Comparison of ENCODE assay signal across 14 cellular contexts in genomic region chr7:5533821-5534367, GRCh38. TPM values are rescaled to one million over a fixed set of nuclear protein-coding genes. Genes with fewer than 3 reads are reported as not detected.
DNase-seq lines count a peak whose midpoint lies in the region; ATAC-seq and TF ChIP-seq lines count a peak whose summit lies in the region.
"Had no signal": no experiment of that assay in that cellular context is flagged by ENCODE, and none has a peak within 500 bp of the region (broad histone marks: within the 10 kb centered on the region; RNA-seq: fewer than 3 reads in every experiment).

No MANE protein-coding gene starts in this region.

- no peak for ATAC-seq in CD4-positive, CD25-positive, alpha-beta regulatory T cell (ENCODE audit: low read depth in 2 of 2)
- no peak for ATAC-seq in central memory CD8-positive, alpha-beta T cell (replicated peaks; ENCODE audit: extremely low read depth, poor library complexity, severe bottlenecking)
- ATAC-seq in HG02840 (IDR thresholded peaks at IDR 0.05; ENCODE audit: low FRiP score, unreplicated experiment) (no peak), HG03469 (IDR thresholded peaks at IDR 0.05; ENCODE audit: unreplicated experiment) (no peak)
- ATAC-seq: body of pancreas, heart right ventricle, left lung had no signal

- no peak for TF ChIP-seq CTCF in osteoblast (IDR thresholded peaks at IDR 0.05; ENCODE audit: extremely low read depth, low read depth, low read length)

- peaks cover 7% of the 10 kb centered on the region for H3K36me3 Mint-ChIP-seq in CD4-positive, CD25-positive, alpha-beta regulatory T cell
- peaks cover 27% of the 10 kb centered on the region for H3K36me3 Mint-ChIP-seq in central memory CD8-positive, alpha-beta T cell (ENCODE audit: insufficient read depth)

- peaks cover 30% of the 10 kb centered on the region for H3K79me2 ChIP-seq in osteoblast (ENCODE audit: insufficient read depth, low read length)

- H3K9me3 Mint-ChIP-seq in CD4-positive, CD25-positive, alpha-beta regulatory T cell = peaks cover 0 to 5% (median 0%) of the 10 kb centered on the region in 7 donors
- no peaks in the 10 kb centered on the region for H3K9me3 Mint-ChIP-seq in central memory CD8-positive, alpha-beta T cell

- no peaks in the 10 kb centered on the region for H3K9me3 ChIP-seq in CD4-positive, CD25-positive, alpha-beta regulatory T cell (ENCODE audit: control insufficient read depth in 2 of 2, low read length in 2 of 2)
- no peaks in the 10 kb centered on the region for H3K9me3 ChIP-seq in HUES6 (ENCODE audit: control insufficient read depth, insufficient read depth, low read depth, low read length)
- no peaks in the 10 kb centered on the region for H3K9me3 ChIP-seq in osteoblast (ENCODE audit: low read depth, low read length)
- H3K9me3 ChIP-seq: body of pancreas, heart right ventricle, left lung had no signal

- H2AFZ ChIP-seq in osteoblast (ENCODE audit: low read length) = no peak overlapping the region

- H3K4me2 ChIP-seq in osteoblast (ENCODE audit: insufficient read depth, low read length) = no peak overlapping the region

- DNase-seq in CD4-positive, CD25-positive, alpha-beta regulatory T cell = no peak
- no peak for DNase-seq in central memory CD8-positive, alpha-beta T cell (ENCODE audit: low spot score in 2 of 2)
- DNase-seq in osteoblast (ENCODE audit: insufficient read length, low spot score, missing footprints) = peak; percentile 75
- DNase-seq in NCI-H82 treated with DMSO at 0.1 percent for 48 hours (lab: John Stamatoyannopoulos, UW; ENCODE audit: unreplicated experiment) = no peak
- DNase-seq in GOT3 (lab: John Stamatoyannopoulos, UW) = no peak
- DNase-seq: body of pancreas, heart right ventricle, left lung, occipital lobe, SHP77, WERI-Rb-1 had no signal

- H3K4me1 Mint-ChIP-seq in CD4-positive, CD25-positive, alpha-beta regulatory T cell = peaks cover 0 to 26% (median 13%) of the 10 kb centered on the region in 4 donors
- peaks cover 23% of the 10 kb centered on the region for H3K4me1 Mint-ChIP-seq in central memory CD8-positive, alpha-beta T cell

- peaks cover 7% of the 10 kb centered on the region for H3K27me3 Mint-ChIP-seq in CD4-positive, CD25-positive, alpha-beta regulatory T cell
- no peaks in the 10 kb centered on the region for H3K27me3 Mint-ChIP-seq in central memory CD8-positive, alpha-beta T cell

- H3K27me3 ChIP-seq in CD4-positive, CD25-positive, alpha-beta regulatory T cell (ENCODE audit: control insufficient read depth, insufficient read depth, low read length) = no peaks in the 10 kb centered on the region
- H3K27me3 ChIP-seq in HUES6 (ENCODE audit: control insufficient read depth, insufficient read depth, low read length) = no peaks in the 10 kb centered on the region
- no peaks in the 10 kb centered on the region for H3K27me3 ChIP-seq in osteoblast (ENCODE audit: insufficient read depth, low read length)
- H3K27me3 ChIP-seq: body of pancreas, heart right ventricle, left lung had no signal

- peaks cover 35% of the 10 kb centered on the region for H3K4me1 ChIP-seq in CD4-positive, CD25-positive, alpha-beta regulatory T cell (ENCODE audit: control insufficient read depth, insufficient read depth, low read length, poor library complexity, severe bottlenecking)
- H3K4me1 ChIP-seq in HUES6 (ENCODE audit: control insufficient read depth, insufficient read depth, low read length) = peaks cover 28% of the 10 kb centered on the region
- H3K4me1 ChIP-seq in osteoblast (ENCODE audit: insufficient read depth, low read length) = peaks cover 7% of the 10 kb centered on the region

- H3K27ac ChIP-seq in CD4-positive, CD25-positive, alpha-beta regulatory T cell (ENCODE audit: insufficient read depth, low read length, poor library complexity, severe bottlenecking) = peak overlapping the region; percentile 96
- no peak overlapping the region for H3K27ac ChIP-seq in HUES6 (ENCODE audit: low read depth, low read length)
- H3K27ac ChIP-seq in osteoblast (ENCODE audit: low read depth, low read length) = no peak overlapping the region
- H3K27ac ChIP-seq: WERI-Rb-1 had no signal

- peak overlapping the region in 2 of 4 donors; percentile 97 for H3K4me3 Mint-ChIP-seq in CD4-positive, CD25-positive, alpha-beta regulatory T cell
- H3K4me3 Mint-ChIP-seq in central memory CD8-positive, alpha-beta T cell = peak overlapping the region; percentile 99

- H3K27ac Mint-ChIP-seq in CD4-positive, CD25-positive, alpha-beta regulatory T cell = peak overlapping the region; percentile 32 to 96 (median 90)
- no peak overlapping the region for H3K27ac Mint-ChIP-seq in central memory CD8-positive, alpha-beta T cell (ENCODE audit: low read depth)

- no peak overlapping the region for H3K4me3 ChIP-seq in CD4-positive, CD25-positive, alpha-beta regulatory T cell (ENCODE audit: low read depth, low read length)
- H3K4me3 ChIP-seq in HUES6 (ENCODE audit: low read depth, low read length) (no peak overlapping the region), osteoblast (ENCODE audit: insufficient read depth, low read length) (no peak overlapping the region)
- H3K4me3 ChIP-seq: body of pancreas had no signal

- H3K9ac ChIP-seq in HUES6 (ENCODE audit: low read length) = peak overlapping the region; percentile 46

- H4K20me1 ChIP-seq in osteoblast (ENCODE audit: insufficient read depth, low read length) = peaks cover 11% of the 10 kb centered on the region

- peaks cover 6% of the 10 kb centered on the region for H3K36me3 ChIP-seq in CD4-positive, CD25-positive, alpha-beta regulatory T cell (ENCODE audit: control insufficient read depth, insufficient read depth, low read length)
- H3K36me3 ChIP-seq in HUES6 (ENCODE audit: control insufficient read depth, insufficient read depth, low read length) = peaks cover 10% of the 10 kb centered on the region
- H3K36me3 ChIP-seq in osteoblast (ENCODE audit: insufficient read depth, low read length) = peaks cover 7% of the 10 kb centered on the region

RNA-seq across cellular contexts. Expression of gene ACTB, which starts 3.5 kb away (rescaled TPM):
- 4,658 TPM for total RNA-seq in CD4-positive, CD25-positive, alpha-beta regulatory T cell
- polyA plus RNA-seq in CD4-positive, CD25-positive, alpha-beta regulatory T cell = over 10,000 TPM; 15,124 to 22,941 (median 18,492) TPM
- 3,672 and 4,357 TPM in 2 replicates for total RNA-seq in osteoblast

RNA-seq across cellular contexts. Expression of gene FBXL18, which starts 20.3 kb away (rescaled TPM):
- total RNA-seq in CD4-positive, CD25-positive, alpha-beta regulatory T cell = 10.7 TPM
- polyA plus RNA-seq in CD4-positive, CD25-positive, alpha-beta regulatory T cell = 1 to 10 TPM in 2 of 4 donors, under 1 TPM in 2; 0.74 to 1.3 (median 1.1) TPM
- 8.8 and 9.4 TPM in 2 replicates for total RNA-seq in osteoblast

RNA-seq across cellular contexts. Expression of gene FSCN1, which starts 58.7 kb away (rescaled TPM):
- 7.9 TPM for total RNA-seq in CD4-positive, CD25-positive, alpha-beta regulatory T cell
- polyA plus RNA-seq in CD4-positive, CD25-positive, alpha-beta regulatory T cell = under 1 TPM in 2 of 4 donors, not detected in 2; 0.07 to 0.14 TPM
- total RNA-seq in osteoblast = 163 and 182 TPM in 2 replicates

Comparison
In these comparisons a context has a peak if more than half of its experiments do, and no peak if none do; other contexts are left out.
1. RNA of gene FSCN1, which starts 58.7 kb away (total RNA-seq): 163 to 182 TPM in osteoblast; 7.9 TPM in CD4-positive, CD25-positive, alpha-beta regulatory T cell (single experiment); every median in the first group is over 10 times any median in the second.